Comparison of ENCODE assay signal across 26 cellular contexts in the genomic region with DNA sequence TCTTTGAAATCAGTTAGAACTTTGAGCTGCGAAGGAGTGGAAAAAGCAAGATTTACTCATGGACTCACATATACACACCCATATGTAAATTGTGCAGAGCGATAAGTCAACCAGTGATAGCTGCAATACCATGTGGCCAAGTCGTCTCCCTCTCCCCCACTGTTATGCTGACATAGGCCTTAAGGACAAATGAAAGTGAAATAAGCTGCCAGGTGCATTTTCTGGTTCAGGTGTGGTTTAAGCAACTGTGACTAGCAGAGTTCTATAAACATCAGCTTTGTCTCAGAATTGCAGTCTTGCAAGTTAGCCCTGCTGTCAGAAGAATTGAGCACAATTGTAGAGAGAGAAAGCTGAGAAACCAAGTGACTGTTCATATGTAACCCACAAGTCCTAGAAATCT. TPM values are rescaled to one million over a fixed set of nuclear protein-coding genes. Genes with fewer than 3 reads are reported as not detected.
DNase-seq lines count a peak whose midpoint lies in the region; ATAC-seq, FAIRE-seq and TF ChIP-seq lines count a peak whose summit lies in the region.
"Had no signal": no experiment of that assay in that cellular context is flagged by ENCODE, and none has a peak within 500 bp of the region (broad histone marks: within the 10 kb centered on the region; RNA-seq: fewer than 3 reads in every experiment).

No MANE protein-coding gene starts in this region.

- H3K4me3 Mint-ChIP-seq in Calu3 (ENCODE audit: low read depth, unreplicated experiment) (peak overlapping the region; percentile 43), nephron (no peak overlapping the region)
- H3K4me3 Mint-ChIP-seq: activated naive CD8-positive, alpha-beta T cell; HFFc6; naive B cell; stimulated activated naive CD8-positive, alpha-beta T cell treated with anti-CD3 and anti-CD28 coated beads, Interleukin-15, Interleukin-2, amounts not matched to agents 100 ng/mL and 50 ng/mL, for 24 hours had no signal

- no peak for ATAC-seq in stimulated activated naive CD8-positive, alpha-beta T cell treated with anti-CD3 and anti-CD28 coated beads, Interleukin-15, Interleukin-2, amounts not matched to agents 100 U/mL and 50 U/mL, for 24 hours
- ATAC-seq in left ventricle myocardium superior = no peak
- no peak for ATAC-seq in HG02610 (IDR thresholded peaks at IDR 0.05; ENCODE audit: unreplicated experiment)
- ATAC-seq: Panc1 had no signal

- H3K36me3 Mint-ChIP-seq in Calu3 (ENCODE audit: insufficient read depth, unreplicated experiment) (peaks cover 5% of the 10 kb centered on the region), nephron (ENCODE audit: low read depth) (peaks cover 10% of the 10 kb centered on the region)
- H3K36me3 Mint-ChIP-seq: activated naive CD8-positive, alpha-beta T cell; naive B cell had no signal

- BruUV-seq in Calu3 (replicated peaks; lab: Mats Ljungman, UMichigan) = no TSS peak

- no peaks in the 10 kb centered on the region for H3K36me3 ChIP-seq in MM.1S (replicated peaks; ENCODE audit: insufficient read depth, low read length)
- H3K36me3 ChIP-seq: sigmoid colon, vagina had no signal

- H3K27me3 ChIP-seq in MM.1S (replicated peaks; ENCODE audit: insufficient read depth, low read length) = no peaks in the 10 kb centered on the region
- H3K27me3 ChIP-seq: sigmoid colon, vagina had no signal

- no peaks in the 10 kb centered on the region for H3K9me2 ChIP-seq in MM.1S (replicated peaks; ENCODE audit: insufficient read depth, low read length)

- peak; percentile 25 for DNase-seq in Calu3
- peak; percentile 98 for DNase-seq in MM.1S
- DNase-seq in stimulated activated naive CD8-positive, alpha-beta T cell treated with anti-CD3 and anti-CD28 coated beads, Interleukin-15, Interleukin-2, amounts not matched to agents 100 U/mL and 50 U/mL, for 24 hours = no peak
- DNase-seq in MV-4-11 (lab: John Stamatoyannopoulos, UW) = no peak
- DNase-seq in left ventricle myocardium superior = no peak
- DNase-seq: ACHN; activated CD8-positive, alpha-beta memory T cell treated with anti-CD3 and anti-CD28 coated beads for 24 hours; DMS 273 treated with DMSO at 0.1 percent for 48 hours; HFFc6; KBM-7; naive B cell; NCI-H1048; NCI-H2107; NCI-H82; sigmoid colon had no signal

- no peaks in the 10 kb centered on the region for H3K27me3 Mint-ChIP-seq in Calu3 (ENCODE audit: unreplicated experiment)
- peaks cover 2% of the 10 kb centered on the region for H3K27me3 Mint-ChIP-seq in nephron (ENCODE audit: low read depth)
- H3K27me3 Mint-ChIP-seq: activated naive CD8-positive, alpha-beta T cell; naive B cell; stimulated activated naive CD8-positive, alpha-beta T cell treated with anti-CD3 and anti-CD28 coated beads, Interleukin-15, Interleukin-2, amounts not matched to agents 100 ng/mL and 50 ng/mL, for 24 hours had no signal

- no peak for TF ChIP-seq CTCF in Calu3 (IDR thresholded peaks at IDR 0.05; ENCODE audit: unreplicated experiment)
- no peak for TF ChIP-seq CTCF in MM.1S (IDR thresholded peaks at IDR 0.05; ENCODE audit: low read length)
- TF ChIP-seq CTCF in nephron (IDR thresholded peaks at IDR 0.05; ENCODE audit: unreplicated experiment in 3 of 3) = no peak

- H3K27ac ChIP-seq in MM.1S (ENCODE audit: low read length) = peak overlapping the region; percentile 73
- H3K27ac ChIP-seq: C4-2B, sigmoid colon, vagina had no signal

- H4K20me1 ChIP-seq in MM.1S (ENCODE audit: insufficient read depth, low read length) = no peaks in the 10 kb centered on the region

- peaks cover 20% of the 10 kb centered on the region for H3K4me1 ChIP-seq in MM.1S (ENCODE audit: low read length)
- H3K4me1 ChIP-seq: sigmoid colon, vagina had no signal

- no peaks in the 10 kb centered on the region for H3K9me3 ChIP-seq in MM.1S (replicated peaks; ENCODE audit: insufficient read depth, low read length)
- H3K9me3 ChIP-seq: sigmoid colon, vagina had no signal

- H3F3A ChIP-seq in MM.1S (ENCODE audit: insufficient read depth, low read length) = peaks cover 10% of the 10 kb centered on the region

- H3K27ac Mint-ChIP-seq in Calu3 (ENCODE audit: unreplicated experiment) = no peak overlapping the region
- peak overlapping the region in 2 of 3 experiments; percentile 21 to 77 for H3K27ac Mint-ChIP-seq in nephron
- H3K27ac Mint-ChIP-seq: activated naive CD8-positive, alpha-beta T cell; HFFc6; naive B cell; stimulated activated naive CD8-positive, alpha-beta T cell treated with anti-CD3 and anti-CD28 coated beads, Interleukin-15, Interleukin-2, amounts not matched to agents 100 ng/mL and 50 ng/mL, for 24 hours had no signal

- H3K4me3 ChIP-seq in MM.1S (ENCODE audit: low read length) = peak overlapping the region; percentile 21; the same call in 1 of the 2 replicates
- H3K4me3 ChIP-seq: lung, sigmoid colon, vagina had no signal

- FAIRE-seq in colon (lab: Jason Lieb, UNC) = peak; percentile 36

- no peaks in the 10 kb centered on the region for H3K79me2 ChIP-seq in MM.1S (ENCODE audit: low read length)

- H3K9me3 Mint-ChIP-seq in Calu3 (ENCODE audit: low read depth, unreplicated experiment) (no peaks in the 10 kb centered on the region), nephron (peaks cover 9% of the 10 kb centered on the region)

- H3K4me2 ChIP-seq in MM.1S (ENCODE audit: low read depth, low read length) = peak overlapping the region; percentile 57

- CTCF ChIA-PET in Calu3 (lab: Charles Lee) = interaction anchor here (0.8 to 0.9 kb wide), 2 partner anchors 9 to 138 kb away, joined by 3 to 4 read pairs; no protein-coding TSS in a partner anchor

- H3K9ac ChIP-seq in MM.1S (ENCODE audit: low read length) = peak overlapping the region; percentile 11; the same call in 1 of the 2 replicates

- peak overlapping the region; percentile 54 for H2AFZ ChIP-seq in MM.1S (ENCODE audit: low read length)

- peaks cover 42% of the 10 kb centered on the region for H3K4me1 Mint-ChIP-seq in Calu3 (ENCODE audit: low read depth, unreplicated experiment)
- H3K4me1 Mint-ChIP-seq in nephron = no peaks in the 10 kb centered on the region
- H3K4me1 Mint-ChIP-seq: naive B cell had no signal

- intact Hi-C loops in Calu3 (cut with micrococcal nuclease; ENCODE audit: unreplicated experiment) = no loop called here
- intact Hi-C loops in left ventricle myocardium superior (cut with micrococcal nuclease) = no loop called here

RNA-seq across cellular contexts. Expression of a gene that starts 9.6 kb away (rescaled TPM):
- 22.2 and 24.2 TPM in 2 replicates for total RNA-seq in Calu3 (2022)
- 3.3 TPM for total RNA-seq in left ventricle myocardium superior
- total RNA-seq: HFFc6; osteoblast; T-helper 2 cell treated with Interferon-gamma antibody and Interleukin-4, amounts not matched to agents 100 ng/mL and 5 ng/mL, for 36 hours had no signal

Comparison
In these comparisons a context has a peak if more than half of its experiments do, and no peak if none do; other contexts are left out.
1. DNase-seq: peak in Calu3 (single experiment) and MM.1S (single experiment); none in stimulated activated naive CD8-positive, alpha-beta T cell treated with anti-CD3 and anti-CD28 coated beads, Interleukin-15, Interleukin-2, amounts not matched to agents 100 U/mL and 50 U/mL, for 24 hours (single experiment), MV-4-11 (single experiment) and left ventricle myocardium superior (single experiment).